ENCODE assay signal across 32 cellular contexts in the genomic region with DNA sequence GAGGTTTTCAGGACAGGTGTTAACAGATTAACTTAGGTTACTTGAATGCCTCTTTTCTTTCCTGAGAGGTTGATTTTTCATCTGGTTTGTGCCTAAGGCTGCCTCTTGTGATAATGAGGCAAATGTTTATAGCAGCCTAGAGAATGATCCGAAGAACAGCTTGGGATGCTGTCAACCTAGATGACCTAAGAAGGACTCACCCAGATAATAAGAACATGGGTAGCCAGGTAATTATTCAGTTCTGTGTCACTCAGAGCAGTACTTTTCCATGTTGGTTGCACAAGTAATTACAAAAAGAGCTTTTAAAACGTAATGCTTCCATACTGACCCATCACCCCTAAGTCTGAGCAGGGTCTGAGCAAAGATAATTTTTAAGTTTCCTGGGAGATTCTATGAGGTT.
"Had no signal": no experiment of that assay in that cellular context is flagged by ENCODE, and none has a peak within 500 bp of the region (broad histone marks: within the 10 kb centered on the region; RNA-seq: fewer than 3 reads in every experiment).

No MANE protein-coding gene starts in this region.

- H3K27me3 Mint-ChIP-seq: activated CD4-positive, alpha-beta memory T cell treated with anti-CD3 and anti-CD28 coated beads, Interleukin-2, amount 10 ng/mL, durations not matched to agents 7 days and 5 days; activated CD4-positive, alpha-beta T cell treated with anti-CD3 and anti-CD28 coated beads, Interleukin-2, amount 10 ng/mL, durations not matched to agents 7 days and 5 days; activated naive CD4-positive, alpha-beta T cell treated with anti-CD3 and anti-CD28 coated beads, Interleukin-2, amount 50 U/mL, for 24 hours; activated naive CD8-positive, alpha-beta T cell treated with anti-CD3 and anti-CD28 coated beads for 36 hours; activated naive CD8-positive, alpha-beta T cell treated with anti-CD3 and anti-CD28 coated beads, Interleukin-2, amount 50 U/mL, for 24 hours; activated T-helper 17 cell treated with anti-CD3 and anti-CD28 coated beads, Interleukin-2, amount 50 U/mL, for 72 hours; central memory CD8-positive, alpha-beta T cell; dendritic cell treated with granulocyte-macrophage colony-stimulating factor and Interleukin-4, amounts not matched to agents 40 ng/mL and 50 ng/mL, for 4 days; T-helper 17 cell had no signal

- H3K27ac ChIP-seq: adrenal gland, ascending aorta, breast epithelium, coronary artery, dorsolateral prefrontal cortex, esophagus muscularis mucosa, gastroesophageal sphincter had no signal

- DNase-seq: activated CD4-positive, alpha-beta memory T cell treated with anti-CD3 and anti-CD28 coated beads, Interleukin-2, amount 10 ng/mL, durations not matched to agents 7 days and 5 days; activated CD4-positive, alpha-beta T cell treated with anti-CD3 and anti-CD28 coated beads for 1 hour; activated CD4-positive, alpha-beta T cell treated with anti-CD3 and anti-CD28 coated beads for 4 hours; activated CD4-positive, alpha-beta T cell treated with anti-CD3 and anti-CD28 coated beads, Interleukin-2, amount 10 ng/mL, durations not matched to agents 7 days and 5 days; activated CD4-positive, alpha-beta T cell treated with anti-CD3 and anti-CD28 coated beads, Interleukin-2, amount 50 U/mL, for 4 hours; activated CD8-positive, alpha-beta memory T cell treated with anti-CD3 and anti-CD28 coated beads for 24 hours; activated effector memory CD4-positive, alpha-beta T cell treated with Interleukin-2 at 50 U/mL for 16 hours; activated gamma-delta T cell treated with Interleukin-2 at 50 U/mL for 16 hours; activated naive CD4-positive, alpha-beta T cell treated with anti-CD3 and anti-CD28 coated beads for 36 hours; activated naive CD8-positive, alpha-beta T cell treated with anti-CD3 and anti-CD28 coated beads for 36 hours; activated naive CD8-positive, alpha-beta T cell treated with anti-CD3 and anti-CD28 coated beads, Interleukin-2, amount 50 U/mL, for 24 hours; activated T-cell treated with anti-CD3 and anti-CD28 coated beads, Interleukin-2, amount 50 U/mL, for 4 hours; dorsolateral prefrontal cortex; effector memory CD4-positive, alpha-beta T cell; endodermal cell; erythroblast; foreskin melanocyte; T-helper 1 cell; T-helper 17 cell; T1000 had no signal

- H3K4me1 Mint-ChIP-seq: activated CD4-positive, alpha-beta memory T cell treated with anti-CD3 and anti-CD28 coated beads, Interleukin-2, amount 10 ng/mL, durations not matched to agents 7 days and 5 days; activated CD4-positive, alpha-beta T cell treated with anti-CD3 and anti-CD28 coated beads, Interleukin-2, amount 10 ng/mL, durations not matched to agents 7 days and 5 days; activated naive CD4-positive, alpha-beta T cell treated with anti-CD3 and anti-CD28 coated beads, Interleukin-2, amount 50 U/mL, for 24 hours; activated T-helper 17 cell treated with anti-CD3 and anti-CD28 coated beads, Interleukin-2, amount 50 U/mL, for 72 hours; brain had no signal

- H3K9me3 Mint-ChIP-seq: activated CD4-positive, alpha-beta memory T cell treated with anti-CD3 and anti-CD28 coated beads, Interleukin-2, amount 10 ng/mL, durations not matched to agents 7 days and 5 days; activated CD4-positive, alpha-beta T cell treated with anti-CD3 and anti-CD28 coated beads, Interleukin-2, amount 10 ng/mL, durations not matched to agents 7 days and 5 days; activated naive CD4-positive, alpha-beta T cell treated with anti-CD3 and anti-CD28 coated beads for 36 hours; activated naive CD4-positive, alpha-beta T cell treated with anti-CD3 and anti-CD28 coated beads, Interleukin-2, amount 50 U/mL, for 24 hours; activated naive CD8-positive, alpha-beta T cell treated with anti-CD3 and anti-CD28 coated beads for 36 hours; activated naive CD8-positive, alpha-beta T cell treated with anti-CD3 and anti-CD28 coated beads, Interleukin-2, amount 50 U/mL, for 24 hours; activated T-cell treated with anti-CD3 and anti-CD28 coated beads, Interleukin-2, amount 50 U/mL, for 4 hours; activated T-helper 17 cell treated with anti-CD3 and anti-CD28 coated beads, Interleukin-2, amount 50 U/mL, for 72 hours; brain; central memory CD8-positive, alpha-beta T cell; dendritic cell treated with granulocyte-macrophage colony-stimulating factor and Interleukin-4, amounts not matched to agents 40 ng/mL and 50 ng/mL, for 4 days; endodermal cell; T-helper 2 cell treated with Interferon-gamma antibody and Interleukin-4, amounts not matched to agents 5 μg/mL and 100 μg/mL, for 36 hours had no signal

- H3K4me3 ChIP-seq: adrenal gland, ascending aorta, breast epithelium, coronary artery, dorsolateral prefrontal cortex, esophagus muscularis mucosa, gastroesophageal sphincter had no signal

- H3K36me3 ChIP-seq: adrenal gland, ascending aorta, breast epithelium, esophagus muscularis mucosa, gastroesophageal sphincter had no signal

- H3K9me3 ChIP-seq: adrenal gland, ascending aorta, breast epithelium, esophagus muscularis mucosa, gastroesophageal sphincter had no signal

- H3K27me3 ChIP-seq: adrenal gland, ascending aorta, breast epithelium, dorsolateral prefrontal cortex, esophagus muscularis mucosa, gastroesophageal sphincter had no signal

- H3K36me3 Mint-ChIP-seq: activated naive CD4-positive, alpha-beta T cell treated with anti-CD3 and anti-CD28 coated beads, Interleukin-2, amount 50 U/mL, for 24 hours had no signal

- H3K27ac Mint-ChIP-seq: activated CD4-positive, alpha-beta memory T cell treated with anti-CD3 and anti-CD28 coated beads, Interleukin-2, amount 10 ng/mL, durations not matched to agents 7 days and 5 days; activated CD4-positive, alpha-beta T cell treated with anti-CD3 and anti-CD28 coated beads, Interleukin-2, amount 10 ng/mL, durations not matched to agents 7 days and 5 days; activated naive CD4-positive, alpha-beta T cell treated with anti-CD3 and anti-CD28 coated beads for 36 hours; activated naive CD4-positive, alpha-beta T cell treated with anti-CD3 and anti-CD28 coated beads, Interleukin-2, amount 50 U/mL, for 24 hours; activated naive CD8-positive, alpha-beta T cell treated with anti-CD3 and anti-CD28 coated beads for 36 hours; activated naive CD8-positive, alpha-beta T cell treated with anti-CD3 and anti-CD28 coated beads, Interleukin-2, amount 50 U/mL, for 24 hours; activated T-helper 17 cell treated with anti-CD3 and anti-CD28 coated beads, Interleukin-2, amount 50 U/mL, for 72 hours; brain; dendritic cell treated with granulocyte-macrophage colony-stimulating factor and Interleukin-4, amounts not matched to agents 40 ng/mL and 50 ng/mL, for 4 days; endodermal cell; T-helper 17 cell; T-helper 2 cell treated with Interferon-gamma antibody and Interleukin-4, amounts not matched to agents 5 μg/mL and 100 μg/mL, for 36 hours had no signal

- H3K4me1 ChIP-seq: ascending aorta had no signal

- H3K4me3 Mint-ChIP-seq: activated CD4-positive, alpha-beta memory T cell treated with anti-CD3 and anti-CD28 coated beads, Interleukin-2, amount 10 ng/mL, durations not matched to agents 7 days and 5 days; activated CD4-positive, alpha-beta T cell treated with anti-CD3 and anti-CD28 coated beads, Interleukin-2, amount 10 ng/mL, durations not matched to agents 7 days and 5 days; activated naive CD4-positive, alpha-beta T cell treated with anti-CD3 and anti-CD28 coated beads for 36 hours; activated naive CD4-positive, alpha-beta T cell treated with anti-CD3 and anti-CD28 coated beads, Interleukin-2, amount 50 U/mL, for 24 hours; activated naive CD8-positive, alpha-beta T cell treated with anti-CD3 and anti-CD28 coated beads for 36 hours; activated naive CD8-positive, alpha-beta T cell treated with anti-CD3 and anti-CD28 coated beads, Interleukin-2, amount 50 U/mL, for 24 hours; activated T-cell treated with anti-CD3 and anti-CD28 coated beads, Interleukin-2, amount 50 U/mL, for 4 hours; activated T-helper 17 cell treated with anti-CD3 and anti-CD28 coated beads, Interleukin-2, amount 50 U/mL, for 72 hours; brain; central memory CD8-positive, alpha-beta T cell; dendritic cell treated with granulocyte-macrophage colony-stimulating factor and Interleukin-4, amounts not matched to agents 40 ng/mL and 50 ng/mL, for 4 days; endodermal cell; T-helper 17 cell; T-helper 2 cell treated with Interferon-gamma antibody and Interleukin-4, amounts not matched to agents 5 μg/mL and 100 μg/mL, for 36 hours had no signal

- ATAC-seq: activated naive CD8-positive, alpha-beta T cell treated with anti-CD3 and anti-CD28 coated beads, Interleukin-2, amount 50 U/mL, for 24 hours; activated T-cell treated with anti-CD3 and anti-CD28 coated beads, Interleukin-2, amount 50 U/mL, for 4 hours; activated T-helper 17 cell treated with anti-CD3 and anti-CD28 coated beads, Interleukin-2, amount 50 U/mL, for 72 hours; gastroesophageal sphincter; T-helper 17 cell had no signal
